Comparison of ENCODE assay signal across 8 cellular contexts in genomic region chr3:152524198-152525140, GRCh38.
DNase-seq lines count a peak whose midpoint lies in the region; ATAC-seq and TF ChIP-seq lines count a peak whose summit lies in the region.

No MANE protein-coding gene starts in this region.

- POLR2A ChIA-PET in HCT116 (lab: Charles Lee), result no interaction called here

- H3K4ac ChIP-seq in trophoblast cell (ENCODE audit: low read depth, low read length), result no peak overlapping the region

- H3K36me3 ChIP-seq in DND-41 (ENCODE audit: insufficient read depth, low read length) (no peaks in the 10 kb centered on the region), HCT116 (ENCODE audit: control insufficient read depth in 1 of 2, insufficient read depth in 2 of 2, low read length in 2 of 2) (no peaks in the 10 kb centered on the region), trophoblast cell (ENCODE audit: control insufficient read depth in 1 of 2, insufficient read depth in 2 of 2, low read length in 2 of 2) (no peaks in the 10 kb centered on the region)

- H2BK5ac ChIP-seq in trophoblast cell (ENCODE audit: low read depth, low read length, poor library complexity), result no peak overlapping the region

- H3K4me1 ChIP-seq in DND-41 (ENCODE audit: insufficient read depth, low read length), result no peaks in the 10 kb centered on the region
- no peaks in the 10 kb centered on the region for H3K4me1 ChIP-seq in HCT116 (ENCODE audit: control insufficient read depth in 1 of 2, insufficient read depth in 2 of 2, low read length in 2 of 2)
- no peaks in the 10 kb centered on the region for H3K4me1 ChIP-seq in trophoblast cell (ENCODE audit: control insufficient read depth in 1 of 2, insufficient read depth in 2 of 2, low read length in 2 of 2)

- CTCF ChIA-PET in HCT116 (lab: Charles Lee), result interaction anchor here (0.8 to 2.5 kb wide), 7 partner anchors 8 to 15 kb away, joined by 3 to 12 read pairs (median 4); no protein-coding TSS in a partner anchor

- intact Hi-C loops in HCT116 (cut with micrococcal nuclease) (loop anchor here (5.0 kb wide), 1 partner anchor 52 kb away; no protein-coding TSS in a partner anchor), posterior vena cava (cut with DNase I) (no loop called here)

- no peak overlapping the region for H4K8ac ChIP-seq in trophoblast cell (ENCODE audit: low read depth, low read length)

- ATAC-seq in DND-41 (ENCODE audit: insufficient read depth, low read depth), result peak; percentile 65; the same call in 1 of the 3 replicates
- peak; percentile 55; the same call in 1 of the 2 replicates for ATAC-seq in HCT116

- H2AFZ ChIP-seq in DND-41 (ENCODE audit: low read depth, low read length) (no peak overlapping the region), HCT116 (ENCODE audit: low read depth, low read length, poor library complexity, severe bottlenecking) (peak overlapping the region; percentile 85), trophoblast cell (ENCODE audit: insufficient read depth, low read length, poor library complexity) (no peak overlapping the region)

- no peaks in the 10 kb centered on the region for H3K9me3 ChIP-seq in DND-41 (ENCODE audit: insufficient read depth, low read length, severe bottlenecking)
- H3K9me3 ChIP-seq in HCT116 (ENCODE audit: control insufficient read depth in 1 of 2, insufficient read depth in 1 of 2, low read depth in 1 of 2, low read length in 2 of 2), result no peaks in the 10 kb centered on the region
- no peaks in the 10 kb centered on the region for H3K9me3 ChIP-seq in trophoblast cell (ENCODE audit: insufficient read depth, low read depth, low read length)

- H3K4me3 ChIP-seq in DND-41 (ENCODE audit: low read depth in 1 of 2, low read length in 2 of 2), result no peak overlapping the region
- H3K4me3 ChIP-seq in HCT116 (replicated peaks in 1 of 2; ENCODE audit: low read depth in 1 of 2, low read length in 2 of 2), result no peak overlapping the region
- H3K4me3 ChIP-seq in trophoblast cell (ENCODE audit: low read depth, low read length), result no peak overlapping the region

- H3K18ac ChIP-seq in trophoblast cell (ENCODE audit: low read length), result no peak overlapping the region

- H3K79me2 ChIP-seq in DND-41 (ENCODE audit: insufficient read depth, low read length) (no peaks in the 10 kb centered on the region), HCT116 (ENCODE audit: insufficient read depth, low read length) (no peaks in the 10 kb centered on the region), trophoblast cell (ENCODE audit: control insufficient read depth, insufficient read depth, low read length, poor library complexity) (no peaks in the 10 kb centered on the region)

- no CpG with 5 or more reads among the region's 3 CpGs for WGBS in trophoblast cell (ENCODE audit: extremely low coverage, insufficient coverage, insufficient read length)

- no peak overlapping the region for H2BK120ac ChIP-seq in trophoblast cell (ENCODE audit: insufficient read depth, low read length, poor library complexity)

- H4K20me1 ChIP-seq in DND-41 (ENCODE audit: insufficient read depth, low read length), result no peaks in the 10 kb centered on the region
- H4K20me1 ChIP-seq in HCT116 (ENCODE audit: insufficient read depth), result no peaks in the 10 kb centered on the region

- no peak overlapping the region for H3K9ac ChIP-seq in DND-41 (ENCODE audit: low read depth, low read length)
- H3K9ac ChIP-seq in HCT116 (ENCODE audit: low read length), result no peak overlapping the region
- no peak overlapping the region for H3K9ac ChIP-seq in trophoblast cell (ENCODE audit: low read length)

- BruUV-seq in HCT116 (replicated peaks; lab: Mats Ljungman, UMichigan), result no TSS peak

- no peak overlapping the region for H3K23ac ChIP-seq in trophoblast cell (ENCODE audit: low read length)

- TF ChIP-seq RAD21 in HCT116 (IDR thresholded peaks at IDR 0.05; ENCODE audit: low read depth), result peak; percentile 67

- no peak overlapping the region for H3K27ac ChIP-seq in 22Rv1
- H3K27ac ChIP-seq in DND-41 (ENCODE audit: low read length), result no peak overlapping the region
- H3K27ac ChIP-seq in HCT116 (ENCODE audit: low read depth, low read length), result no peak overlapping the region
- H3K27ac ChIP-seq in VCaP, result no peak overlapping the region
- no peak overlapping the region for H3K27ac ChIP-seq in trophoblast cell (ENCODE audit: low read depth, low read length)

- no peaks in the 10 kb centered on the region for H3K9me2 ChIP-seq in HCT116 (ENCODE audit: insufficient read depth)

- no peak overlapping the region for H2AK5ac ChIP-seq in trophoblast cell (ENCODE audit: low read length)

- H3K4me2 ChIP-seq in DND-41 (ENCODE audit: insufficient read depth, low read length) (no peak overlapping the region), HCT116 (ENCODE audit: low read length) (no peak overlapping the region), trophoblast cell (ENCODE audit: low read length) (no peak overlapping the region)

- H4K12ac ChIP-seq in trophoblast cell (ENCODE audit: low read depth, low read length), result no peak overlapping the region

- no peak overlapping the region for H3K14ac ChIP-seq in trophoblast cell (ENCODE audit: low read length)

- no peaks in the 10 kb centered on the region for H3K27me3 ChIP-seq in DND-41 (ENCODE audit: insufficient read depth, low read length, poor library complexity)
- H3K27me3 ChIP-seq in HCT116 (ENCODE audit: insufficient read depth, low read length), result no peaks in the 10 kb centered on the region
- no peaks in the 10 kb centered on the region for H3K27me3 ChIP-seq in trophoblast cell (ENCODE audit: insufficient read depth, low read length)

- RAD21 ChIA-PET in HCT116 (lab: Charles Lee; ENCODE audit: low non-redundant PET in 1 of 2, low total read pairs in 2 of 2, uncharacterized antibody in 2 of 2, unreplicated experiment in 2 of 2), result no interaction called here

- H3K79me1 ChIP-seq in trophoblast cell (ENCODE audit: low read length), result no peaks in the 10 kb centered on the region

- DNase-seq in DND-41 (peak; percentile 42), HCT116 (ENCODE audit: low read depth, low spot score) (peak; percentile 33), NCI-H1694 (lab: John Stamatoyannopoulos, UW) (peak; percentile 68), fibroblast of gingiva (ENCODE audit: low read depth) (peak; percentile 41), trophoblast cell (peak; percentile 45 to 91), posterior vena cava (ENCODE audit: low spot score) (no peak)

- TF ChIP-seq CTCF in 22Rv1 (IDR thresholded peaks at IDR 0.05) (peak; percentile 93), DND-41 (IDR thresholded peaks at IDR 0.05; ENCODE audit: borderline replicate concordance, extremely low read depth, low read length, poor library complexity, severe bottlenecking) (peak; percentile 92), HCT116 (IDR thresholded peaks at IDR 0.05 in 2 of 3, conservative IDR thresholded peaks at IDR 0.05 in 1 of 3; ENCODE audit: borderline replicate concordance in 1 of 3, insufficient read depth in 1 of 3, low read depth in 2 of 3, low read length in 2 of 3) (peak; percentile 40 to 88 (median 69); a peak in 5 of 6 replicates), VCaP (conservative IDR thresholded peaks at IDR 0.05) (peak; percentile 91)

- no peak overlapping the region for H2BK12ac ChIP-seq in trophoblast cell (ENCODE audit: low read length)

- TF ChIP-seq POLR2A in HCT116 (IDR thresholded peaks at IDR 0.05; ENCODE audit: borderline replicate concordance, extremely low read depth, insufficient read depth, insufficient read length), result no peak

- no peak overlapping the region for H4K91ac ChIP-seq in trophoblast cell (ENCODE audit: low read depth, low read length)

TF ChIP-seq in HCT116, 20 proteins besides CTCF, POLR2A, EP300 and RAD21 (continues in another document):
- TF ChIP-seq JUND (IDR thresholded peaks at IDR 0.05) (no peak), POLR2AphosphoS5 (IDR thresholded peaks at IDR 0.05; ENCODE audit: low read depth, low read length) (no peak), ZFX (IDR thresholded peaks at IDR 0.05) (no peak), SIN3A (IDR thresholded peaks at IDR 0.05; ENCODE audit: low read depth) (no peak), REST (IDR thresholded peaks at IDR 0.05; ENCODE audit: low read depth) (no peak), CBX3 (IDR thresholded peaks at IDR 0.05; ENCODE audit: low read depth) (no peak), ZNF274 (IDR thresholded peaks at IDR 0.05; ENCODE audit: low read depth, low read length) (no peak), ELF1 (IDR thresholded peaks at IDR 0.05; ENCODE audit: borderline replicate concordance, low read depth) (no peak), CEBPB (IDR thresholded peaks at IDR 0.05; ENCODE audit: low read depth) (no peak), EGR1 (IDR thresholded peaks at IDR 0.05; ENCODE audit: low read depth) (no peak)
